In genomic region chr4:5893013-5893580, GRCh38 we compare ENCODE assay signal across 8 cellular contexts. TPM values are rescaled to one million over a fixed set of nuclear protein-coding genes. Genes with fewer than 3 reads are reported as not detected.
A peak's percentile ranks its signal among the peaks of the same experiment; 100 is the strongest.
DNase-seq lines count a peak whose midpoint lies in the region; ATAC-seq and TF ChIP-seq lines count a peak whose summit lies in the region.
"Had no signal": no experiment of that assay in that cellular context is flagged by ENCODE, and none has a peak within 500 bp of the region (broad histone marks: within the 10 kb centered on the region; RNA-seq: fewer than 3 reads in every experiment).

Gene CRMP1 (minus strand): TSS chr4:5893086. CDS start chr4:5892969, 117 bp downstream.

- H3K79me1 ChIP-seq in IMR-90 (ENCODE audit: low read depth in 1 of 2, low read length in 2 of 2), result no peaks in the 10 kb centered on the region

- H3K36me3 ChIP-seq in IMR-90 (ENCODE audit: control insufficient read depth, insufficient read depth, low read length), result no peaks in the 10 kb centered on the region
- no peaks in the 10 kb centered on the region for H3K36me3 ChIP-seq in heart left ventricle
- H3K36me3 ChIP-seq in skeletal muscle satellite cell (ENCODE audit: insufficient read depth, low read length), result no peaks in the 10 kb centered on the region

- H3K4me3 ChIP-seq in IMR-90 (ENCODE audit: insufficient read depth, low read depth, low read length) (peak within 1 kb of the TSS; percentile 2; the same call in 1 of the 2 replicates), heart left ventricle (peak within 1 kb of the TSS in 6 of 12 donors; percentile 17 to 38 (median 24)), skeletal muscle satellite cell (ENCODE audit: low read length) (no peak within 1 kb of the TSS)

- no peak within 1 kb of the TSS for H3K18ac ChIP-seq in IMR-90 (ENCODE audit: low read depth, low read length)

- H4K91ac ChIP-seq in IMR-90 (ENCODE audit: insufficient read depth, low read depth, low read length), result no peak within 1 kb of the TSS

- H4K5ac ChIP-seq in IMR-90 (ENCODE audit: low read depth, low read length), result no peak within 1 kb of the TSS

- H3K9me3 ChIP-seq in IMR-90 (ENCODE audit: control insufficient read depth, insufficient read depth, low read length) (peaks cover 5% of the 10 kb centered on the region; the same call in 1 of the 2 replicates), heart left ventricle (peaks cover 0 to 10% (median 0%) of the 10 kb centered on the region in 12 donors), skeletal muscle satellite cell (replicated peaks; ENCODE audit: low read length) (no peaks in the 10 kb centered on the region)

- no peak for TF ChIP-seq RAD21 in IMR-90 (IDR thresholded peaks at IDR 0.05; ENCODE audit: low read length)

- no TSS peak for BruUV-seq in IMR-90 (replicated peaks; lab: Mats Ljungman, UMichigan)

- TF ChIP-seq POLR2A in IMR-90 (IDR thresholded peaks at IDR 0.05; ENCODE audit: low read depth, low read length), result no peak
- TF ChIP-seq POLR2A in heart left ventricle (IDR thresholded peaks at IDR 0.05), result no peak

- H3K56ac ChIP-seq in IMR-90 (ENCODE audit: extremely low read depth, insufficient read depth, low read length), result no peak within 1 kb of the TSS

- H2AK9ac ChIP-seq in IMR-90 (replicated peaks; ENCODE audit: low read depth, low read length, poor library complexity), result no peak within 1 kb of the TSS

- dilution Hi-C loops in IMR-90 (cut with HindIII; ENCODE audit: low sequenced_read_pairs, unreplicated experiment), result no loop called here

- H3K4me1 ChIP-seq in IMR-90 (ENCODE audit: control insufficient read depth, insufficient read depth, low read length), result no peaks in the 10 kb centered on the region
- peaks cover 0 to 33% (median 6%) of the 10 kb centered on the region in 12 donors for H3K4me1 ChIP-seq in heart left ventricle
- no peaks in the 10 kb centered on the region for H3K4me1 ChIP-seq in skeletal muscle satellite cell (ENCODE audit: control insufficient read depth, insufficient read depth, low read length)

- intact Hi-C loops in IMR-90 (cut with micrococcal nuclease) (no loop called here), heart left ventricle (cut with DNase I) (no loop called here)

- H3K4me2 ChIP-seq in IMR-90 (ENCODE audit: low read depth, low read length) (peak within 1 kb of the TSS; percentile 39; the same call in 1 of the 2 replicates), skeletal muscle satellite cell (ENCODE audit: low read length) (peak within 1 kb of the TSS; percentile 47)

- H3K9ac ChIP-seq in IMR-90 (ENCODE audit: low read depth, low read length) (no peak within 1 kb of the TSS), skeletal muscle satellite cell (ENCODE audit: low read depth, low read length) (no peak within 1 kb of the TSS)

- TF ChIP-seq CTCF in IMR-90 (conservative IDR thresholded peaks at IDR 0.05; ENCODE audit: low read depth, low read length) (no peak), heart left ventricle (IDR thresholded peaks at IDR 0.05) (no peak)

- no peak within 1 kb of the TSS for H2BK15ac ChIP-seq in IMR-90 (ENCODE audit: low read depth, low read length)

- H2BK5ac ChIP-seq in IMR-90 (ENCODE audit: low read depth, low read length, poor library complexity, severe bottlenecking), result no peak within 1 kb of the TSS

- no peak within 1 kb of the TSS for H3K23ac ChIP-seq in IMR-90 (ENCODE audit: low read depth, low read length)

- H3K9me1 ChIP-seq in IMR-90 (ENCODE audit: insufficient read depth, low read length), result no peaks in the 10 kb centered on the region

- H4K8ac ChIP-seq in IMR-90 (ENCODE audit: low read depth in 2 of 2, low read length in 2 of 2), result no peak within 1 kb of the TSS

- peaks cover 69% of the 10 kb centered on the region for H3K27me3 ChIP-seq in IMR-90 (ENCODE audit: control insufficient read depth, insufficient read depth, low read length)
- H3K27me3 ChIP-seq in heart left ventricle, result peaks cover 52 to 93% (median 80%) of the 10 kb centered on the region in 9 donors
- H3K27me3 ChIP-seq in skeletal muscle satellite cell (ENCODE audit: control insufficient read depth, insufficient read depth, low read length), result peaks cover 84% of the 10 kb centered on the region

- CTCF ChIA-PET in IMR-90 (lab: Yijun Ruan, JAX), result no interaction called here

- H2BK120ac ChIP-seq in IMR-90 (ENCODE audit: low read depth, low read length), result no peak within 1 kb of the TSS

- ATAC-seq in IMR-90 (ENCODE audit: low read depth) (peak; percentile 74), heart left ventricle (peak in 3 of 4 donors; percentile 31 to 72 (median 32)), HG02623 (IDR thresholded peaks at IDR 0.05; ENCODE audit: unreplicated experiment) (no peak)

- no peak within 1 kb of the TSS for H2AK5ac ChIP-seq in IMR-90 (ENCODE audit: low read depth, low read length)

- peak within 1 kb of the TSS; percentile 78 for H2AFZ ChIP-seq in IMR-90 (replicated peaks; ENCODE audit: low read length, poor library complexity)

- in situ Hi-C loops in IMR-90 (cut with MboI; ENCODE audit: low sequenced_read_pairs), result no loop called here

- 3% methylated on average over 17 of the region's 66 CpGs; no CpG with 5 or more reads in 1 of the 2 experiments for WGBS in IMR-90 (ENCODE audit: extremely low coverage in 2 of 2, insufficient read length in 1 of 2), 2 experiments
- WGBS in heart left ventricle, 4 donors, result 4 to 14% (median 8%) methylated on average over 11 to 66 of the region's 66 CpGs

- POLR2A ChIA-PET in IMR-90 (lab: Charles Lee; ENCODE audit: unreplicated experiment), result no interaction called here

- no peak within 1 kb of the TSS for H2BK20ac ChIP-seq in IMR-90 (ENCODE audit: low read depth, low read length)

- DNase-seq in IMR-90 (no peak), NCI-H510A treated with DMSO at 0.1 percent for 48 hours (lab: John Stamatoyannopoulos, UW) (peak; percentile 58), heart left ventricle (peak in 1 of 5 donors; percentile 22), RPMI8226 (no peak)
- no peak for DNase-seq in stimulated activated naive CD4-positive, alpha-beta T cell (lab: John Stamatoyannopoulos, UW)
- DNase-seq: stimulated activated CD4-positive, alpha-beta T cell treated with anti-CD3 and anti-CD28 coated beads, Interleukin-1b, Interleukin-23, amount 100 ng/mL, for 48 hours had no signal

- H3K14ac ChIP-seq in IMR-90 (replicated peaks; ENCODE audit: low read depth, low read length), result no peak within 1 kb of the TSS

- no peak within 1 kb of the TSS for H3K27ac ChIP-seq in IMR-90 (ENCODE audit: insufficient read depth, low read length)
- no peak within 1 kb of the TSS for H3K27ac ChIP-seq in heart left ventricle

- no peaks in the 10 kb centered on the region; the same call in 1 of the 2 replicates for H4K20me1 ChIP-seq in IMR-90 (ENCODE audit: insufficient read depth, low read length)

- H3K4ac ChIP-seq in IMR-90 (ENCODE audit: low read depth, low read length), result no peak within 1 kb of the TSS

TF ChIP-seq in IMR-90, 13 proteins besides CTCF, POLR2A, EP300 and RAD21:
- no peak for TF ChIP-seq NFE2L2 (IDR thresholded peaks at IDR 0.05; ENCODE audit: low read depth, low read length)
- TF ChIP-seq RFX5 (IDR thresholded peaks at IDR 0.05; ENCODE audit: low read depth, low read length), result no peak
- no peak for TF ChIP-seq CHD1 (IDR thresholded peaks at IDR 0.05; ENCODE audit: low read depth, low read length)
- no peak for TF ChIP-seq ELK1 (IDR thresholded peaks at IDR 0.05; ENCODE audit: borderline replicate concordance, low read depth, low read length)
- TF ChIP-seq MAFK (IDR thresholded peaks at IDR 0.05; ENCODE audit: low read depth, low read length), result no peak
- TF ChIP-seq MAZ (IDR thresholded peaks at IDR 0.05; ENCODE audit: borderline replicate concordance, low read depth, low read length), result no peak

RNA-seq across cellular contexts. Expression of gene CRMP1, which starts in this region (rescaled TPM):
- 4.1 and 4.4 TPM in 2 replicates for total RNA-seq in IMR-90 (2012; rRNA removed)
- polyA plus RNA-seq in IMR-90 (2012; rRNA removed), result 6.8 and 7.4 TPM in 2 replicates
- polyA plus RNA-seq in IMR-90 (2012; cell fraction: cytosol; rRNA removed), result 4.6 and 5.5 TPM in 2 replicates
- polyA plus RNA-seq in IMR-90 (2012; cell fraction: nucleus; rRNA removed; ENCODE audit: low replicate concordance), result 3.6 and 5.0 TPM in 2 replicates
- 1 to 10 TPM in 3 of 9 donors, under 1 TPM in 6; 0.39 to 2.4 (median 0.93) TPM for total RNA-seq in heart left ventricle
- 1 to 10 TPM in 1 of 2 donors, under 1 TPM in 1; 0.34 to 1.7 TPM for polyA plus RNA-seq in heart left ventricle
- total RNA-seq in skeletal muscle satellite cell (2012; rRNA removed), result 0.25 and 5.7 TPM in 2 replicates
